Comparison of ENCODE assay signal across 7 cellular contexts in the genomic region with DNA sequence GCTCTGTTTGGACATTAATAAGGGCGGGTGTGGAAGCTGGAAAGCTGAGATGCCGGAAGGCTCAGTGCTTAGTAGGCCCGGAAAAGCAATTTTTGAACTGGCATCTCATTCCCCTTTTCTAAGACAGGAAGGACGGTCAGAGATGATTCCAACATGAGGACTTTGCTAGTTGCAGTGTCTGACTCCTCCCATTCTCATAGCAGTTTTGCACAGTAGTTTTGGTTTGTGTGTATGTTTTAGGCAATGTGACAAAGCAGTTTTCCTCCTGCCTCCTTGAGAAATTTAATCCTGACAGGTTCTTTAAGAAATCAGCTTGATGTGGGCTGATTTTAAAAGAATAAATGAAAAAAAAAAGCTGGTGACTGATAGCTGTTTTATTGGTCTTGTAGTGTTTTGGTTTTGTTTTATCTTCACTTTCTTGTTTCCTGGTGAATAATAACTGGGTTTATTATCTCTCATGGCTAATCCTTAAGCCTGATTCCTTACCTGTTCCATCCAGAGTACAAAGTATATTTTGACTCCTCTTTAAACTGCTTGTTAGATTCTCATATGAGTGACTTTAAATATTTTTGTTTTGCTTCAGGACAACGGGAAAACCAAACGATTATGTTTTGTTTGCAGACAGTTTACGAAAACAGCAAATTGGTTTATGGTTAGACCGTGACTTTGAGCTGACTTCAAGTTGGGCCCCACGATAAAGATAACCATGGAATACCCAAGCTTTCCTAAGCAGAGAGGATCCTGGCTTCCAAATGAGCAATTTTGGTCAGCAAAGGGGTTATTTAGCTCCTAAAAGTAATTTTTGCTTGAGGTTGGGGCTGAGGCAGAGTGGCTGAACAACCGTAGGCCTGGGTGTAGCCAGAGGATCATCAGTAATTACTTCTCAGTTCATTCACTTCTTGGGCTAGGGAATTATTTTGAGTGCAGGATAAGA. TPM values are rescaled to one million over a fixed set of nuclear protein-coding genes. Genes with fewer than 3 reads are reported as not detected.
A peak's percentile ranks its signal among the peaks of the same experiment; 100 is the strongest.
DNase-seq lines count a peak whose midpoint lies in the region; FAIRE-seq and TF ChIP-seq lines count a peak whose summit lies in the region.

No MANE protein-coding gene starts in this region.

- no peak overlapping the region for H4K5ac ChIP-seq in H9 (ENCODE audit: insufficient read length, low read depth, low read length)

- H3K9me3 ChIP-seq in duodenal mucosa (ENCODE audit: control insufficient read depth in 1 of 2, low read length in 2 of 2) (no peaks in the 10 kb centered on the region), H9 (ENCODE audit: control insufficient read depth, low read depth, low read length) (no peaks in the 10 kb centered on the region)

- TF ChIP-seq CTCF in progenitor cell of endocrine pancreas (IDR thresholded peaks at IDR 0.05; ENCODE audit: unreplicated experiment), result no peak
- TF ChIP-seq CTCF in H9 (conservative IDR thresholded peaks at IDR 0.05), result no peak

- H2BK120ac ChIP-seq in H9 (ENCODE audit: low read depth, low read length, poor library complexity, severe bottlenecking), result no peak overlapping the region

- H3K27me3 Mint-ChIP-seq in progenitor cell of endocrine pancreas, result peaks cover 7% of the 10 kb centered on the region
- H3K27me3 Mint-ChIP-seq in H9 (ENCODE audit: low read depth), result peaks cover 15% of the 10 kb centered on the region

- no peaks in the 10 kb centered on the region for H3K79me1 ChIP-seq in H9 (ENCODE audit: insufficient read depth, low read depth, low read length, poor library complexity, severe bottlenecking)

- H3K36me3 Mint-ChIP-seq in progenitor cell of endocrine pancreas (ENCODE audit: insufficient read depth), result no peaks in the 10 kb centered on the region
- H3K36me3 Mint-ChIP-seq in H9 (ENCODE audit: insufficient read depth in 1 of 3, low read depth in 3 of 3), result peaks cover 0 to 3% (median 2%) of the 10 kb centered on the region in 3 experiments; a peak in 2 of 7 replicates

- DNase-seq in GM12891 (ENCODE audit: insufficient read length, low spot score) (no peak), OCI-M1 (lab: John Stamatoyannopoulos, UW) (peak; percentile 80), progenitor cell of endocrine pancreas (ENCODE audit: low spot score, unreplicated experiment) (no peak), iPS-NIHi11 (ENCODE audit: low spot score) (no peak), H9 (no peak)
- DNase-seq in effector CD4-positive, alpha-beta T cell, result no peak

- H3K14ac ChIP-seq in H9 (ENCODE audit: insufficient read depth, low read length), result no peak overlapping the region

- no peak for TF ChIP-seq POLR2A in GM12891 (IDR thresholded peaks at IDR 0.05; ENCODE audit: low read depth, low read length)

- H3K36me3 ChIP-seq in duodenal mucosa (ENCODE audit: control insufficient read depth in 1 of 2, insufficient read depth in 2 of 2, low read length in 2 of 2), result no peaks in the 10 kb centered on the region

- no peak overlapping the region for H3K23ac ChIP-seq in H9 (ENCODE audit: insufficient read length, low read depth, low read length)

- WGBS in H9 (ENCODE audit: extremely low coverage, insufficient read length, low lambda C conversion rate), result no CpG with 5 or more reads among the region's 10 CpGs

- no peak overlapping the region for H3K4ac ChIP-seq in H9 (ENCODE audit: low read depth, low read length)

- H2BK20ac ChIP-seq in H9 (ENCODE audit: low read depth, low read length, poor library complexity, severe bottlenecking), result no peak overlapping the region

- H4K20me1 ChIP-seq in H9 (ENCODE audit: control insufficient read depth, insufficient read depth, insufficient read length), result no peaks in the 10 kb centered on the region

- H3T11ph ChIP-seq in H9 (ENCODE audit: low read length), result no peak overlapping the region

- no peak overlapping the region for H2BK12ac ChIP-seq in H9 (ENCODE audit: insufficient read length, low read depth, low read length)

- H3K27me3 ChIP-seq in duodenal mucosa (ENCODE audit: control insufficient read depth in 1 of 2, insufficient read depth in 2 of 2, low read length in 2 of 2) (no peaks in the 10 kb centered on the region), H9 (ENCODE audit: insufficient read depth, low read length) (no peaks in the 10 kb centered on the region)

- peaks cover 49 to 51% of the 10 kb centered on the region in 2 donors for H3K4me1 ChIP-seq in duodenal mucosa (ENCODE audit: control insufficient read depth in 1 of 2, insufficient read depth in 2 of 2, low read length in 2 of 2)
- no peaks in the 10 kb centered on the region; the same call in 1 of the 2 replicates for H3K4me1 ChIP-seq in H9 (ENCODE audit: insufficient read depth, low read length)

- H2AFZ ChIP-seq in H9 (ENCODE audit: low read length), result no peak overlapping the region

- no peak overlapping the region for H3K56ac ChIP-seq in H9 (ENCODE audit: insufficient read length, low read depth, low read length)

- H4K91ac ChIP-seq in H9 (ENCODE audit: insufficient read length, low read depth, low read length), result no peak overlapping the region

- H3K4me3 Mint-ChIP-seq in progenitor cell of endocrine pancreas (ENCODE audit: low read depth) (peak overlapping the region; percentile 58), H9 (no peak overlapping the region)

- H3K4me3 ChIP-seq in duodenal mucosa (ENCODE audit: low read depth in 1 of 2, low read length in 2 of 2), result peak overlapping the region in 1 of 2 donors; percentile 51

- peaks cover 2% of the 10 kb centered on the region; the same call in 1 of the 2 replicates for H3K79me2 ChIP-seq in H9 (ENCODE audit: insufficient read depth, low read length)

- H3K9ac ChIP-seq in duodenal mucosa (ENCODE audit: low read depth in 1 of 2, low read length in 2 of 2) (peak overlapping the region in 1 of 2 donors; percentile 34), H9 (ENCODE audit: extremely low read depth, insufficient read length, low read length) (no peak overlapping the region)

- H3K9me3 Mint-ChIP-seq in progenitor cell of endocrine pancreas (ENCODE audit: low read depth), result no peaks in the 10 kb centered on the region
- H3K9me3 Mint-ChIP-seq in H9, result no peaks in the 10 kb centered on the region

- H3K27ac Mint-ChIP-seq in progenitor cell of endocrine pancreas (no peak overlapping the region), H9 (no peak overlapping the region)

- peaks cover 11% of the 10 kb centered on the region for H3K23me2 ChIP-seq in H9 (ENCODE audit: insufficient read length, low read depth, low read length, poor library complexity, severe bottlenecking)

- H3K4me2 ChIP-seq in H9 (ENCODE audit: insufficient read depth, insufficient read length, low read length), result no peak overlapping the region

- no peak overlapping the region for H2AK5ac ChIP-seq in H9 (ENCODE audit: insufficient read length, low read length)

- peak; percentile 76 for FAIRE-seq in GM12891 (lab: Jason Lieb, UNC)

- no peak overlapping the region for H3K18ac ChIP-seq in H9 (ENCODE audit: insufficient read length, low read depth, low read length)

- no peak overlapping the region for H4K8ac ChIP-seq in H9 (replicated peaks; ENCODE audit: insufficient read length, low read depth, low read length)

- H3K27ac ChIP-seq in duodenal mucosa (ENCODE audit: low read depth, low read length), result peak overlapping the region; percentile 4
- no peak overlapping the region for H3K27ac ChIP-seq in H9 (ENCODE audit: insufficient read length, low read depth, low read length)

- H2BK5ac ChIP-seq in H9 (ENCODE audit: insufficient read length, low read length), result no peak overlapping the region

- peaks cover 18% of the 10 kb centered on the region for H3K4me1 Mint-ChIP-seq in progenitor cell of endocrine pancreas (ENCODE audit: low read depth)
- H3K4me1 Mint-ChIP-seq in H9, result peaks cover 20 to 29% of the 10 kb centered on the region in 2 experiments

- no peak overlapping the region for H2BK15ac ChIP-seq in H9 (ENCODE audit: low read depth, low read length)

TF ChIP-seq in GM12891, 5 proteins besides CTCF, POLR2A, EP300 and RAD21:
- TF ChIP-seq POLR2AphosphoS5 (IDR thresholded peaks at IDR 0.05; ENCODE audit: low read depth, low read length), result no peak

RNA-seq across cellular contexts. Expression of a gene that starts 3.4 kb away (rescaled TPM):
- 7.1 TPM for polyA plus RNA-seq in GM12891 (2012; ENCODE audit: low read depth, missing spikeins)
- total RNA-seq in progenitor cell of endocrine pancreas (18.9 and 19.1 TPM in 2 replicates), H9 (2021) (10.6 and 11.4 TPM in 2 replicates)
